ENCODE assay signal across 1 cellular context in the genomic region with DNA sequence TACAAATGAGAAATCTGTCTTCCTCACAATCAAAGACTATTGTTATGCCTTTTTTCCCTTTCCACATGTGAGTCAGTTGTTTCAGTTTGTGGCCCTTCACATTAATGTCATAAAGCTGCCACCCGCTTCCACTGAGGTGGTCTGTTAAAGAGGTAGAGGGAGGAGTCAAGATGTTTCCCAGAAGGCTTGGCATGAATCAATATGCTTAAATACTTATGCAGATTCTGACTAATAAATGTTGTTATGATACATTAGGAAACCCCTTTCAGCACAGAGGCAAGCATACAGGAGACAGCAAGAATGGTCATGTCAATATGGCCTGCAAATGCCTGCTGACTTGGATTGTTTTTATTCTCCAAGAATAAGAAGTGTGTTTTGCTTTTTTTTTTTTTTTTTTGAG.
TF ChIP-seq lines count a peak whose summit lies in the region.

No MANE protein-coding gene starts in this region.

TF ChIP-seq in GM23338, 12 proteins besides CTCF, POLR2A, EP300 and RAD21 (continued from another document):
- TF ChIP-seq, protein P1, sequence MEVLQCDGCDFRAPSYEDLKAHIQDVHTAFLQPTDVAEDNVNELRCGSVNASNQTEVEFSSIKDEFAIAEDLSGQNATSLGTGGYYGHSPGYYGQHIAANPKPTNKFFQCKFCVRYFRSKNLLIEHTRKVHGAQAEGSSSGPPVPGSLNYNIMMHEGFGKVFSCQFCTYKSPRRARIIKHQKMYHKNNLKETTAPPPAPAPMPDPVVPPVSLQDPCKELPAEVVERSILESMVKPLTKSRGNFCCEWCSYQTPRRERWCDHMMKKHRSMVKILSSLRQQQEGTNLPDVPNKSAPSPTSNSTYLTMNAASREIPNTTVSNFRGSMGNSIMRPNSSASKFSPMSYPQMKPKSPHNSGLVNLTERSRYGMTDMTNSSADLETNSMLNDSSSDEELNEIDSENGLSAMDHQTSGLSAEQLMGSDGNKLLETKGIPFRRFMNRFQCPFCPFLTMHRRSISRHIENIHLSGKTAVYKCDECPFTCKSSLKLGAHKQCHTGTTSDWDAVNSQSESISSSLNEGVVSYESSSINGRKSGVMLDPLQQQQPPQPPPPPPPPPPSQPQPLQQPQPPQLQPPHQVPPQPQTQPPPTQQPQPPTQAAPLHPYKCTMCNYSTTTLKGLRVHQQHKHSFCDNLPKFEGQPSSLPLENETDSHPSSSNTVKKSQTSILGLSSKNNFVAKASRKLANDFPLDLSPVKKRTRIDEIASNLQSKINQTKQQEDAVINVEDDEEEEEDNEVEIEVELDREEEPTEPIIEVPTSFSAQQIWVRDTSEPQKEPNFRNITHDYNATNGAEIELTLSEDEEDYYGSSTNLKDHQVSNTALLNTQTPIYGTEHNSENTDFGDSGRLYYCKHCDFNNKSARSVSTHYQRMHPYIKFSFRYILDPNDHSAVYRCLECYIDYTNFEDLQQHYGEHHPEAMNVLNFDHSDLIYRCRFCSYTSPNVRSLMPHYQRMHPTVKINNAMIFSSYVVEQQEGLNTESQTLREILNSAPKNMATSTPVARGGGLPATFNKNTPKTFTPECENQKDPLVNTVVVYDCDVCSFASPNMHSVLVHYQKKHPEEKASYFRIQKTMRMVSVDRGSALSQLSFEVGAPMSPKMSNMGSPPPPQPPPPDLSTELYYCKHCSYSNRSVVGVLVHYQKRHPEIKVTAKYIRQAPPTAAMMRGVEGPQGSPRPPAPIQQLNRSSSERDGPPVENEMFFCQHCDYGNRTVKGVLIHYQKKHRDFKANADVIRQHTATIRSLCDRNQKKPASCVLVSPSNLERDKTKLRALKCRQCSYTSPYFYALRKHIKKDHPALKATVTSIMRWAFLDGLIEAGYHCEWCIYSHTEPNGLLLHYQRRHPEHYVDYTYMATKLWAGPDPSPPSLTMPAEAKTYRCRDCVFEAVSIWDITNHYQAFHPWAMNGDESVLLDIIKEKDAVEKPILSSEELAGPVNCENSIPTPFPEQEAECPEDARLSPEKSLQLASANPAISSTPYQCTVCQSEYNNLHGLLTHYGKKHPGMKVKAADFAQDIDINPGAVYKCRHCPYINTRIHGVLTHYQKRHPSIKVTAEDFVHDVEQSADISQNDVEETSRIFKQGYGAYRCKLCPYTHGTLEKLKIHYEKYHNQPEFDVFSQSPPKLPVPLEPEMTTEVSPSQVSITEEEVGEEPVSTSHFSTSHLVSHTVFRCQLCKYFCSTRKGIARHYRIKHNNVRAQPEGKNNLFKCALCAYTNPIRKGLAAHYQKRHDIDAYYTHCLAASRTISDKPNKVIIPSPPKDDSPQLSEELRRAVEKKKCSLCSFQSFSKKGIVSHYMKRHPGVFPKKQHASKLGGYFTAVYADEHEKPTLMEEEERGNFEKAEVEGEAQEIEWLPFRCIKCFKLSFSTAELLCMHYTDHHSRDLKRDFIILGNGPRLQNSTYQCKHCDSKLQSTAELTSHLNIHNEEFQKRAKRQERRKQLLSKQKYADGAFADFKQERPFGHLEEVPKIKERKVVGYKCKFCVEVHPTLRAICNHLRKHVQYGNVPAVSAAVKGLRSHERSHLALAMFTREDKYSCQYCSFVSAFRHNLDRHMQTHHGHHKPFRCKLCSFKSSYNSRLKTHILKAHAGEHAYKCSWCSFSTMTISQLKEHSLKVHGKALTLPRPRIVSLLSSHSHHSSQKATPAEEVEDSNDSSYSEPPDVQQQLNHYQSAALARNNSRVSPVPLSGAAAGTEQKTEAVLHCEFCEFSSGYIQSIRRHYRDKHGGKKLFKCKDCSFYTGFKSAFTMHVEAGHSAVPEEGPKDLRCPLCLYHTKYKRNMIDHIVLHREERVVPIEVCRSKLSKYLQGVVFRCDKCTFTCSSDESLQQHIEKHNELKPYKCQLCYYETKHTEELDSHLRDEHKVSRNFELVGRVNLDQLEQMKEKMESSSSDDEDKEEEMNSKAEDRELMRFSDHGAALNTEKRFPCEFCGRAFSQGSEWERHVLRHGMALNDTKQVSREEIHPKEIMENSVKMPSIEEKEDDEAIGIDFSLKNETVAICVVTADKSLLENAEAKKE (CRISPR knock-in tag; IDR thresholded peaks at IDR 0.05): no peak
- TF ChIP-seq EZH2phosphoT487 (IDR thresholded peaks at IDR 0.05; ENCODE audit: unreplicated experiment) (no peak), EZH2 (IDR thresholded peaks at IDR 0.05; ENCODE audit: low read depth, unreplicated experiment) (no peak), NANOG (IDR thresholded peaks at IDR 0.05; ENCODE audit: borderline replicate concordance) (no peak)
